1 cellular context compared by ENCODE assay signal in the genomic region with DNA sequence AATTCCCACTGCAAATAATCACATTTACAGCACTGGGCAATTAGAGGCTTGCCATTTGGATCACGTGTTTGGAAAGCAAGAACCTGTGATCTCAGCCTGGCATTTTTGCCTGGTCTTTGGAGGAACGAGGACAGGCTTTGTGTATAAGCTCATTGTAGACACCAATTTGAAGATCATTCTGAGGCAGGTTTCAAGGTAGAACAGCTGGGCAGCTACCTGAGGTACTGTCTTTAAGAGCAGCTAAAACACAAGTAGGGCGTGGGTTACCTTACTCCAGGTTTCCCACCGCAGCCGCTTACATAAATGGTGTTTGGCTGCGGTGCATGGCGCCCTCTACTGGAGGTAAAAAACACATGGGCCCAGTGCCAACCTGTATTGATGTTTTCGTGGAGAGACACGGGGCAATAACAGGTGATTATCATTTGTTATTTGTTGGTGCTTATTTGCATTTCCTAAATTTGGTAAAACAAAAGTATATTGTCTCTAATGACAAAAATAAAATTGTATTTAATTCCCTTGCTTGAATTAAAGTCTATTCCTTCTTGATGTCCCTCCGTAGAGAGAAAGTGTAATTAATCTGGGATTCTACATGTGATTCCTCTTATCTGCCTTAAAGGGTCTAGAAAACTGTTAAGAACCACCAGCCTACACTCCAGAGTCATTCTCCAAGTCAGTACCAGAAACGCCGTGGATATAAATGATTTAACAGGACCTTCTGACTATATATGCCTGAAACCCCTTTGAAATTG.
TF ChIP-seq lines count a peak whose summit lies in the region.

No MANE protein-coding gene starts in this region.

TF ChIP-seq in H1, 55 proteins besides CTCF, POLR2A, EP300 and RAD21:
- TF ChIP-seq TEAD4 (IDR thresholded peaks at IDR 0.05; ENCODE audit: low read depth, low read length): no peak
- no peak for TF ChIP-seq POLR2AphosphoS5 (IDR thresholded peaks at IDR 0.05; ENCODE audit: low read depth, low read length)
- TF ChIP-seq, protein P1, sequence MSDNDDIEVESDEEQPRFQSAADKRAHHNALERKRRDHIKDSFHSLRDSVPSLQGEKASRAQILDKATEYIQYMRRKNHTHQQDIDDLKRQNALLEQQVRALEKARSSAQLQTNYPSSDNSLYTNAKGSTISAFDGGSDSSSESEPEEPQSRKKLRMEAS (IDR thresholded peaks at IDR 0.05): 0 out of 2 replicates have a peak, but pooled peaks have one; percentile 23
- TF ChIP-seq TCF12 (IDR thresholded peaks at IDR 0.05; ENCODE audit: low read depth, low read length): no peak
- no peak for TF ChIP-seq KDM1A (IDR thresholded peaks at IDR 0.05; ENCODE audit: borderline replicate concordance, low read length)
- TF ChIP-seq JUN (IDR thresholded peaks at IDR 0.05; ENCODE audit: low read depth, low read length): no peak
- no peak for TF ChIP-seq SIX5 (IDR thresholded peaks at IDR 0.05; ENCODE audit: low read depth, low read length)
